In genomic region chr17:18087610-18088491, GRCh38 we compare ENCODE assay signal across 8 cellular contexts. TPM values are rescaled to one million over a fixed set of nuclear protein-coding genes. Genes with fewer than 3 reads are reported as not detected.
DNase-seq lines count a peak whose midpoint lies in the region; TF ChIP-seq lines count a peak whose summit lies in the region.

Gene DRG2 (plus strand): TSS chr17:18087948. CDS start chr17:18088024, 76 bp downstream.

- no peaks in the 10 kb centered on the region for H3K9me3 Mint-ChIP-seq in nephron progenitor cell
- no peaks in the 10 kb centered on the region for H3K9me3 Mint-ChIP-seq in stimulated activated naive CD8-positive, alpha-beta T cell treated with anti-CD3 and anti-CD28 coated beads, Interleukin-15, Interleukin-2, amounts not matched to agents 100 ng/mL and 50 ng/mL, for 24 hours

- TF ChIP-seq CTCF in nephron progenitor cell (IDR thresholded peaks at IDR 0.05) = no peak

- H3K36me3 Mint-ChIP-seq in nephron progenitor cell (ENCODE audit: low read depth) = peaks cover 11% of the 10 kb centered on the region
- peaks cover 21% of the 10 kb centered on the region for H3K36me3 Mint-ChIP-seq in stimulated activated naive CD8-positive, alpha-beta T cell treated with anti-CD3 and anti-CD28 coated beads, Interleukin-15, Interleukin-2, amounts not matched to agents 100 ng/mL and 50 ng/mL, for 24 hours (ENCODE audit: low read depth)

- peak within 1 kb of the TSS; percentile 99 for H3K4me3 Mint-ChIP-seq in nephron progenitor cell
- H3K4me3 Mint-ChIP-seq in stimulated activated naive CD8-positive, alpha-beta T cell treated with anti-CD3 and anti-CD28 coated beads, Interleukin-15, Interleukin-2, amounts not matched to agents 100 ng/mL and 50 ng/mL, for 24 hours = peak within 1 kb of the TSS; percentile 98

- H3K27me3 Mint-ChIP-seq in nephron progenitor cell (ENCODE audit: low read depth, poor library complexity) = peaks cover 7% of the 10 kb centered on the region
- H3K27me3 Mint-ChIP-seq in stimulated activated naive CD8-positive, alpha-beta T cell treated with anti-CD3 and anti-CD28 coated beads, Interleukin-15, Interleukin-2, amounts not matched to agents 100 ng/mL and 50 ng/mL, for 24 hours = no peaks in the 10 kb centered on the region

- peak within 1 kb of the TSS; percentile 98 for H3K27ac Mint-ChIP-seq in nephron progenitor cell
- peak within 1 kb of the TSS; percentile 93 for H3K27ac Mint-ChIP-seq in stimulated activated naive CD8-positive, alpha-beta T cell treated with anti-CD3 and anti-CD28 coated beads, Interleukin-15, Interleukin-2, amounts not matched to agents 100 ng/mL and 50 ng/mL, for 24 hours

- DNase-seq in Daoy (ENCODE audit: low read depth) = peak; percentile 95
- DNase-seq in GOT3 (lab: John Stamatoyannopoulos, UW) = peak; percentile 84
- peak; percentile 92 for DNase-seq in LoVo (ENCODE audit: low spot score)
- DNase-seq in SHP77 treated with DMSO at 0.1 percent for 48 hours (lab: John Stamatoyannopoulos, UW) = peak; percentile 97
- DNase-seq in activated effector memory CD4-positive, alpha-beta T cell treated with anti-CD3 and anti-CD28 coated beads, Interleukin-2, amount 50 U/mL, for 16 hours = peak; percentile 96
- DNase-seq in fibroblast of the conjunctiva (ENCODE audit: low read depth) = peak; percentile 79
- DNase-seq in nephron progenitor cell = peak; percentile 97

- peaks cover 19% of the 10 kb centered on the region for H3K4me1 Mint-ChIP-seq in nephron progenitor cell
- H3K4me1 Mint-ChIP-seq in stimulated activated naive CD8-positive, alpha-beta T cell treated with anti-CD3 and anti-CD28 coated beads, Interleukin-15, Interleukin-2, amounts not matched to agents 100 ng/mL and 50 ng/mL, for 24 hours (ENCODE audit: low read depth) = peaks cover 24% of the 10 kb centered on the region

RNA-seq across cellular contexts. Expression of gene DRG2, which starts in this region (rescaled TPM):
- 41.4 and 64.6 TPM in 2 replicates for total RNA-seq in Daoy (2014; rRNA removed; shearing (Covaris generic))

Comparison
In these comparisons a context has a peak if more than half of its experiments do, and no peak if none do; other contexts are left out.
1. Peak in every context shown above with its lines: DNase-seq.